Comparison of ENCODE assay signal across 10 cellular contexts in genomic region chr5:74212336-74212735, GRCh38.
DNase-seq lines count a peak whose midpoint lies in the region; ATAC-seq and TF ChIP-seq lines count a peak whose summit lies in the region.
"Had no signal": no experiment of that assay in that cellular context is flagged by ENCODE, and none has a peak within 500 bp of the region (broad histone marks: within the 10 kb centered on the region; RNA-seq: fewer than 3 reads in every experiment).

No MANE protein-coding gene starts in this region.

- no peaks in the 10 kb centered on the region for H3K9me1 ChIP-seq in IMR-90 (ENCODE audit: insufficient read depth, low read length)

- peak; percentile 24; the same call in 1 of the 2 replicates for ATAC-seq in IMR-90 (ENCODE audit: low read depth)

- H3K4me1 ChIP-seq in IMR-90 (ENCODE audit: control insufficient read depth, insufficient read depth, low read length) (no peaks in the 10 kb centered on the region), liver (ENCODE audit: control insufficient read depth in 4 of 4, insufficient read depth in 4 of 4, low read length in 3 of 4) (no peaks in the 10 kb centered on the region)
- H3K4me1 ChIP-seq: spleen had no signal

- dilution Hi-C loops in IMR-90 (cut with HindIII; ENCODE audit: low sequenced_read_pairs, unreplicated experiment), result no loop called here

- TF ChIP-seq POLR2A in IMR-90 (IDR thresholded peaks at IDR 0.05; ENCODE audit: low read depth, low read length), result no peak

- H4K91ac ChIP-seq in IMR-90 (ENCODE audit: insufficient read depth, low read depth, low read length), result no peak overlapping the region

- peaks cover 20% of the 10 kb centered on the region for H3K27me3 ChIP-seq in IMR-90 (ENCODE audit: control insufficient read depth, insufficient read depth, low read length)
- H3K27me3 ChIP-seq in liver (ENCODE audit: control insufficient read depth in 4 of 4, insufficient read depth in 4 of 4, low read length in 3 of 4), result no peaks in the 10 kb centered on the region
- H3K27me3 ChIP-seq: spleen had no signal

- in situ Hi-C loops in IMR-90 (cut with MboI; ENCODE audit: low sequenced_read_pairs), result no loop called here

- no peak overlapping the region for H2BK120ac ChIP-seq in IMR-90 (ENCODE audit: low read depth, low read length)

- H3K79me1 ChIP-seq in IMR-90 (ENCODE audit: low read depth in 1 of 2, low read length in 2 of 2), result no peaks in the 10 kb centered on the region

- H3K9me3 ChIP-seq in IMR-90 (ENCODE audit: control insufficient read depth, insufficient read depth, low read length), result no peaks in the 10 kb centered on the region
- no peaks in the 10 kb centered on the region for H3K9me3 ChIP-seq in liver (ENCODE audit: control insufficient read depth in 4 of 4, low read length in 3 of 4)
- H3K9me3 ChIP-seq: spleen had no signal

- no TSS peak for BruUV-seq in IMR-90 (replicated peaks; lab: Mats Ljungman, UMichigan)

- CTCF ChIA-PET in IMR-90 (lab: Yijun Ruan, JAX), result interaction anchor here (0.5 to 1.2 kb wide), 3 partner anchors 8 to 252 kb away, joined by 3 to 5 read pairs (median 4); no protein-coding TSS in a partner anchor

- H3K4me2 ChIP-seq in IMR-90 (ENCODE audit: low read depth, low read length), result no peak overlapping the region

- H2AK5ac ChIP-seq in IMR-90 (ENCODE audit: low read depth, low read length), result no peak overlapping the region

- no peak overlapping the region for H3K4me3 ChIP-seq in IMR-90 (ENCODE audit: insufficient read depth, low read depth, low read length)
- no peak overlapping the region for H3K4me3 ChIP-seq in liver (ENCODE audit: low read depth in 1 of 3, low read length in 3 of 3)
- H3K4me3 ChIP-seq: spleen had no signal

- H3K23ac ChIP-seq in IMR-90 (ENCODE audit: low read depth, low read length), result no peak overlapping the region

- H3K18ac ChIP-seq in IMR-90 (ENCODE audit: low read depth, low read length), result no peak overlapping the region

- TF ChIP-seq CTCF in IMR-90 (conservative IDR thresholded peaks at IDR 0.05; ENCODE audit: low read depth, low read length) (peak; percentile 53), liver (IDR thresholded peaks at IDR 0.05; ENCODE audit: low read depth, low read length, missing input control) (no peak)

- H3K4ac ChIP-seq in IMR-90 (ENCODE audit: low read depth, low read length), result no peak overlapping the region

- POLR2A ChIA-PET in IMR-90 (lab: Charles Lee; ENCODE audit: unreplicated experiment), result no interaction called here

- no peak overlapping the region for H2BK15ac ChIP-seq in IMR-90 (ENCODE audit: low read depth, low read length)

- no peak overlapping the region for H3K56ac ChIP-seq in IMR-90 (ENCODE audit: extremely low read depth, insufficient read depth, low read length)

- intact Hi-C loops in IMR-90 (cut with micrococcal nuclease), result loop anchor here (5.0 kb wide), 2 partner anchors 160 to 430 kb away; partner anchors contain the start of gene ENC1

- H2BK20ac ChIP-seq in IMR-90 (ENCODE audit: low read depth, low read length), result no peak overlapping the region

- DNase-seq in DMS 273 treated with DMSO at 0.1 percent for 48 hours (lab: John Stamatoyannopoulos, UW), result peak; percentile 3
- peak; percentile 30 for DNase-seq in IMR-90
- peak; percentile 58 for DNase-seq in UCSD-AML1 (lab: John Stamatoyannopoulos, UW; ENCODE audit: unreplicated experiment)
- no peak for DNase-seq in NCI-H2107 treated with DMSO at 0.1 percent for 48 hours (lab: John Stamatoyannopoulos, UW; ENCODE audit: unreplicated experiment)
- no peak for DNase-seq in putamen (ENCODE audit: low spot score)
- DNase-seq in NCI-H2171 (lab: John Stamatoyannopoulos, UW), result no peak
- no peak for DNase-seq in occipital lobe (lab: John Stamatoyannopoulos, UW)
- DNase-seq: NCI-H1417, spleen had no signal

- no peak overlapping the region for H3K14ac ChIP-seq in IMR-90 (replicated peaks; ENCODE audit: low read depth, low read length)

- no peak overlapping the region for H2AFZ ChIP-seq in IMR-90 (replicated peaks; ENCODE audit: low read length, poor library complexity)

- H2BK5ac ChIP-seq in IMR-90 (ENCODE audit: low read depth, low read length, poor library complexity, severe bottlenecking), result no peak overlapping the region

- no peak overlapping the region for H4K5ac ChIP-seq in IMR-90 (ENCODE audit: low read depth, low read length)

- no peak overlapping the region for H4K8ac ChIP-seq in IMR-90 (ENCODE audit: low read depth in 2 of 2, low read length in 2 of 2)

- no peaks in the 10 kb centered on the region for H4K20me1 ChIP-seq in IMR-90 (ENCODE audit: insufficient read depth, low read length)

- peak; percentile 54 for TF ChIP-seq RAD21 in IMR-90 (IDR thresholded peaks at IDR 0.05; ENCODE audit: low read length)
- peak; percentile 18 to 40 for TF ChIP-seq RAD21 in liver (IDR thresholded peaks at IDR 0.05)

- no peak overlapping the region for H3K27ac ChIP-seq in IMR-90 (ENCODE audit: insufficient read depth, low read length)
- no peak overlapping the region for H3K27ac ChIP-seq in liver (ENCODE audit: low read depth in 1 of 2, low read length in 2 of 2)
- H3K27ac ChIP-seq: spleen had no signal

- H3K9ac ChIP-seq in IMR-90 (ENCODE audit: low read depth, low read length) (no peak overlapping the region), liver (ENCODE audit: low read depth in 1 of 2, low read length in 2 of 2) (no peak overlapping the region)

- H2AK9ac ChIP-seq in IMR-90 (replicated peaks; ENCODE audit: low read depth, low read length, poor library complexity), result no peak overlapping the region

- WGBS in IMR-90 (ENCODE audit: extremely low coverage in 2 of 2, insufficient read length in 1 of 2), 2 experiments, result 94% methylated on average over 2 of the region's 5 CpGs; no CpG with 5 or more reads in 1 of the 2 experiments
- 80% methylated on average over 5 of the region's 5 CpGs for WGBS in liver

- H3K36me3 ChIP-seq in IMR-90 (ENCODE audit: control insufficient read depth, insufficient read depth, low read length), result no peaks in the 10 kb centered on the region
- no peaks in the 10 kb centered on the region for H3K36me3 ChIP-seq in liver (ENCODE audit: control insufficient read depth in 4 of 4, insufficient read depth in 3 of 4, low read depth in 1 of 4, low read length in 3 of 4)
- H3K36me3 ChIP-seq: spleen had no signal

TF ChIP-seq in IMR-90, 13 proteins besides CTCF, POLR2A, EP300 and RAD21:
- TF ChIP-seq RFX5 (IDR thresholded peaks at IDR 0.05; ENCODE audit: low read depth, low read length), result no peak
- no peak for TF ChIP-seq MAZ (IDR thresholded peaks at IDR 0.05; ENCODE audit: borderline replicate concordance, low read depth, low read length)
- no peak for TF ChIP-seq MXI1 (IDR thresholded peaks at IDR 0.05; ENCODE audit: borderline replicate concordance, low read depth, low read length)
- TF ChIP-seq NFE2L2 (IDR thresholded peaks at IDR 0.05; ENCODE audit: low read depth, low read length), result no peak
- TF ChIP-seq CHD1 (IDR thresholded peaks at IDR 0.05; ENCODE audit: low read depth, low read length), result no peak
- TF ChIP-seq SMC3 (IDR thresholded peaks at IDR 0.05; ENCODE audit: low read depth, low read length), result peak; percentile 45
TF ChIP-seq in IMR-90: peak in this region for 1.

TF ChIP-seq in liver, 16 proteins besides CTCF, POLR2A, EP300 and RAD21 (continues in another document):
- no peak for TF ChIP-seq SP1 (IDR thresholded peaks at IDR 0.05)
- TF ChIP-seq FOXA1 (IDR thresholded peaks at IDR 0.05), result no peak
- TF ChIP-seq HNF4A (conservative IDR thresholded peaks at IDR 0.05), result no peak
- TF ChIP-seq GABPA (IDR thresholded peaks at IDR 0.05 in 1 of 2, conservative IDR thresholded peaks at IDR 0.05 in 1 of 2), result no peak
- TF ChIP-seq REST (IDR thresholded peaks at IDR 0.05), result no peak
- no peak for TF ChIP-seq EGR1 (IDR thresholded peaks at IDR 0.05; ENCODE audit: low read depth in 2 of 2)
- no peak for TF ChIP-seq FOXA2 (IDR thresholded peaks at IDR 0.05)
- no peak for TF ChIP-seq JUND (IDR thresholded peaks at IDR 0.05)
- TF ChIP-seq YY1 (IDR thresholded peaks at IDR 0.05), result no peak
- TF ChIP-seq ZBTB33 (IDR thresholded peaks at IDR 0.05), result no peak
- TF ChIP-seq HNF4G (IDR thresholded peaks at IDR 0.05), result no peak

Comparison
In these comparisons a context has a peak if more than half of its experiments do, and no peak if none do; other contexts are left out.
1. DNase-seq: peak in DMS 273 treated with DMSO at 0.1 percent for 48 hours (single experiment), IMR-90 (single experiment) and UCSD-AML1 (single experiment); none in NCI-H2107 treated with DMSO at 0.1 percent for 48 hours (single experiment), putamen (single experiment), NCI-H2171 (single experiment) and occipital lobe (single experiment).